8 cellular contexts compared by ENCODE assay signal in genomic region chr7:140062528-140063299, GRCh38. TPM values are rescaled to one million over a fixed set of nuclear protein-coding genes. Genes with fewer than 3 reads are reported as not detected.
DNase-seq lines count a peak whose midpoint lies in the region; ATAC-seq and TF ChIP-seq lines count a peak whose summit lies in the region.

A gene with protein sequence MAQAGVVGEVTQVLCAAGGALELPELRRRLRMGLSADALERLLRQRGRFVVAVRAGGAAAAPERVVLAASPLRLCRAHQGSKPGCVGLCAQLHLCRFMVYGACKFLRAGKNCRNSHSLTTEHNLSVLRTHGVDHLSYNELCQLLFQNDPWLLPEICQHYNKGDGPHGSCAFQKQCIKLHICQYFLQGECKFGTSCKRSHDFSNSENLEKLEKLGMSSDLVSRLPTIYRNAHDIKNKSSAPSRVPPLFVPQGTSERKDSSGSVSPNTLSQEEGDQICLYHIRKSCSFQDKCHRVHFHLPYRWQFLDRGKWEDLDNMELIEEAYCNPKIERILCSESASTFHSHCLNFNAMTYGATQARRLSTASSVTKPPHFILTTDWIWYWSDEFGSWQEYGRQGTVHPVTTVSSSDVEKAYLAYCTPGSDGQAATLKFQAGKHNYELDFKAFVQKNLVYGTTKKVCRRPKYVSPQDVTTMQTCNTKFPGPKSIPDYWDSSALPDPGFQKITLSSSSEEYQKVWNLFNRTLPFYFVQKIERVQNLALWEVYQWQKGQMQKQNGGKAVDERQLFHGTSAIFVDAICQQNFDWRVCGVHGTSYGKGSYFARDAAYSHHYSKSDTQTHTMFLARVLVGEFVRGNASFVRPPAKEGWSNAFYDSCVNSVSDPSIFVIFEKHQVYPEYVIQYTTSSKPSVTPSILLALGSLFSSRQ (minus strand): TSS chr7:140062951. CDS start chr7:140062847, 104 bp downstream.

- POLR2A ChIA-PET in IMR-90 (lab: Charles Lee; ENCODE audit: unreplicated experiment), result no interaction called here

- no peaks in the 10 kb centered on the region for H3K36me3 ChIP-seq in IMR-90 (ENCODE audit: control insufficient read depth, insufficient read depth, low read length)
- no peaks in the 10 kb centered on the region for H3K36me3 ChIP-seq in neuronal stem cell (replicated peaks in 1 of 2; ENCODE audit: control insufficient read depth in 2 of 2, insufficient read depth in 2 of 2, low read length in 2 of 2)

- CTCF ChIA-PET in IMR-90 (lab: Yijun Ruan, JAX), result interaction anchor here (0.9 kb wide), 1 partner anchor 106 kb away, joined by 3 read pairs; no protein-coding TSS in a partner anchor

- H3K4me2 ChIP-seq in IMR-90 (ENCODE audit: low read depth, low read length), result peak within 1 kb of the TSS; percentile 81
- H3K4me2 ChIP-seq in neuronal stem cell (ENCODE audit: insufficient read depth, low read length, poor library complexity, severe bottlenecking), result peak within 1 kb of the TSS; percentile 96

- peak within 1 kb of the TSS; percentile 90 for H2AK9ac ChIP-seq in IMR-90 (replicated peaks; ENCODE audit: low read depth, low read length, poor library complexity)

- dilution Hi-C loops in IMR-90 (cut with HindIII; ENCODE audit: low sequenced_read_pairs, unreplicated experiment), result no loop called here

- no peak within 1 kb of the TSS for H2BK12ac ChIP-seq in neuronal stem cell (ENCODE audit: low read length)

- H3K4me3 ChIP-seq in IMR-90 (ENCODE audit: insufficient read depth, low read depth, low read length), result peak within 1 kb of the TSS; percentile 67
- H3K4me3 ChIP-seq in neuronal stem cell (ENCODE audit: low read length in 2 of 2), result peak within 1 kb of the TSS; percentile 41 to 78

- H3K27ac ChIP-seq in IMR-90 (ENCODE audit: insufficient read depth, low read length), result peak within 1 kb of the TSS; percentile 71
- H3K27ac ChIP-seq in neuronal stem cell (replicated peaks; ENCODE audit: low read length), result no peak within 1 kb of the TSS

- H3K79me1 ChIP-seq in IMR-90 (ENCODE audit: low read depth in 1 of 2, low read length in 2 of 2) (peaks cover 18 to 47% of the 10 kb centered on the region in 2 experiments; a peak in 3 of 4 replicates), neuronal stem cell (ENCODE audit: low read depth, low read length) (no peaks in the 10 kb centered on the region)

- WGBS in IMR-90 (ENCODE audit: extremely low coverage in 2 of 2, insufficient read length in 1 of 2), 2 experiments, result 2% methylated on average over 74 of the region's 106 CpGs; no CpG with 5 or more reads in 1 of the 2 experiments
- no CpG with 5 or more reads among the region's 106 CpGs for WGBS in neuronal stem cell (ENCODE audit: extremely low coverage in 2 of 2, insufficient read length in 2 of 2, insufficient replicate concordance in 1 of 2), 2 donors

- intact Hi-C loops in IMR-90 (cut with micrococcal nuclease), result no loop called here

- H3K9me3 ChIP-seq in IMR-90 (ENCODE audit: control insufficient read depth, insufficient read depth, low read length) (peaks cover 3% of the 10 kb centered on the region; the same call in 1 of the 2 replicates), neuronal stem cell (replicated peaks in 1 of 2; ENCODE audit: control insufficient read depth in 2 of 2, insufficient read depth in 1 of 2, low read depth in 1 of 2, low read length in 2 of 2) (peaks cover 5 to 19% of the 10 kb centered on the region in 2 donors)

- peak within 1 kb of the TSS; percentile 15; the same call in 1 of the 3 replicates for H2BK15ac ChIP-seq in IMR-90 (ENCODE audit: low read depth, low read length)
- H2BK15ac ChIP-seq in neuronal stem cell (ENCODE audit: low read length), result no peak within 1 kb of the TSS

- peak within 1 kb of the TSS; percentile 62; the same call in 1 of the 2 replicates for H3K23ac ChIP-seq in IMR-90 (ENCODE audit: low read depth, low read length)
- peak within 1 kb of the TSS; percentile 78 for H3K23ac ChIP-seq in neuronal stem cell (ENCODE audit: low read depth, low read length, poor library complexity)

- peak within 1 kb of the TSS; percentile 49; the same call in 1 of the 2 replicates for H2AK5ac ChIP-seq in IMR-90 (ENCODE audit: low read depth, low read length)
- H2AK5ac ChIP-seq in neuronal stem cell (ENCODE audit: low read depth, low read length), result no peak within 1 kb of the TSS

- H2AFZ ChIP-seq in IMR-90 (replicated peaks; ENCODE audit: low read length, poor library complexity) (peak within 1 kb of the TSS; percentile 96), neuronal stem cell (ENCODE audit: low read length) (peak within 1 kb of the TSS; percentile 94)

- no peak within 1 kb of the TSS; the same call in 1 of the 2 replicates for H2BK20ac ChIP-seq in IMR-90 (ENCODE audit: low read depth, low read length)

- H3K4me1 ChIP-seq in IMR-90 (ENCODE audit: control insufficient read depth, insufficient read depth, low read length) (peaks cover 21% of the 10 kb centered on the region), neuronal stem cell (ENCODE audit: control insufficient read depth in 2 of 2, insufficient read depth in 1 of 2, low read depth in 1 of 2, low read length in 2 of 2) (no peaks in the 10 kb centered on the region)

- ATAC-seq in GM21528 (IDR thresholded peaks at IDR 0.05; ENCODE audit: low FRiP score, unreplicated experiment), result peak; percentile 92
- peak; percentile 82 for ATAC-seq in IMR-90 (ENCODE audit: low read depth)

- DNase-seq in DMS153 (lab: John Stamatoyannopoulos, UW) (peak; percentile 74), IMR-90 (peak; percentile 77), RPMI8226 (peak; percentile 98), activated gamma-delta T cell (lab: John Stamatoyannopoulos, UW) (peak; percentile 84), foreskin melanocyte (peak; percentile 49), neuronal stem cell (ENCODE audit: low spot score) (peak; percentile 27)

- no peak within 1 kb of the TSS; the same call in 1 of the 2 replicates for H3K56ac ChIP-seq in IMR-90 (ENCODE audit: extremely low read depth, insufficient read depth, low read length)

- H3K4ac ChIP-seq in IMR-90 (ENCODE audit: low read depth, low read length) (peak within 1 kb of the TSS; percentile 72), neuronal stem cell (ENCODE audit: low read length) (no peak within 1 kb of the TSS)

- H4K5ac ChIP-seq in IMR-90 (ENCODE audit: low read depth, low read length), result peak within 1 kb of the TSS; percentile 90

- no peak for TF ChIP-seq RAD21 in IMR-90 (IDR thresholded peaks at IDR 0.05; ENCODE audit: low read length)

- H2BK5ac ChIP-seq in IMR-90 (ENCODE audit: low read depth, low read length, poor library complexity, severe bottlenecking) (peak within 1 kb of the TSS; percentile 35), neuronal stem cell (ENCODE audit: low read length) (no peak within 1 kb of the TSS)

- TF ChIP-seq POLR2A in IMR-90 (IDR thresholded peaks at IDR 0.05; ENCODE audit: low read depth, low read length), result peak; percentile 52; the same call in 1 of the 2 replicates

- no peak for TF ChIP-seq CTCF in IMR-90 (conservative IDR thresholded peaks at IDR 0.05; ENCODE audit: low read depth, low read length)
- TF ChIP-seq CTCF in subcutaneous adipose tissue (IDR thresholded peaks at IDR 0.05; ENCODE audit: low read depth), result no peak

- H4K20me1 ChIP-seq in IMR-90 (ENCODE audit: insufficient read depth, low read length), result peaks cover 8% of the 10 kb centered on the region; the same call in 1 of the 2 replicates

- no TSS peak for BruUV-seq in IMR-90 (replicated peaks; lab: Mats Ljungman, UMichigan)

- H3K9me1 ChIP-seq in IMR-90 (ENCODE audit: insufficient read depth, low read length), result peaks cover 27% of the 10 kb centered on the region

- peak within 1 kb of the TSS; percentile 85 for H3K14ac ChIP-seq in IMR-90 (replicated peaks; ENCODE audit: low read depth, low read length)
- no peak within 1 kb of the TSS for H3K14ac ChIP-seq in neuronal stem cell (ENCODE audit: low read length)

- no peaks in the 10 kb centered on the region for H3K27me3 ChIP-seq in IMR-90 (ENCODE audit: control insufficient read depth, insufficient read depth, low read length)
- H3K27me3 ChIP-seq in neuronal stem cell (ENCODE audit: control insufficient read depth in 3 of 3, insufficient read depth in 3 of 3, low read depth in 1 of 3, low read length in 3 of 3), result peaks cover 14 to 35% (median 31%) of the 10 kb centered on the region in 3 experiments

- peak within 1 kb of the TSS; percentile 77 for H3K9ac ChIP-seq in IMR-90 (ENCODE audit: low read depth, low read length)
- peak within 1 kb of the TSS; percentile 93 for H3K9ac ChIP-seq in neuronal stem cell (ENCODE audit: low read depth, low read length, poor library complexity)

- H4K91ac ChIP-seq in IMR-90 (ENCODE audit: insufficient read depth, low read depth, low read length) (peak within 1 kb of the TSS; percentile 46), neuronal stem cell (ENCODE audit: low read depth, low read length, poor library complexity) (no peak within 1 kb of the TSS)

- H3K18ac ChIP-seq in IMR-90 (ENCODE audit: low read depth, low read length) (peak within 1 kb of the TSS; percentile 61), neuronal stem cell (ENCODE audit: low read length) (peak within 1 kb of the TSS; percentile 89)

- in situ Hi-C loops in IMR-90 (cut with MboI; ENCODE audit: low sequenced_read_pairs), result no loop called here

- H4K8ac ChIP-seq in IMR-90 (ENCODE audit: low read depth in 2 of 2, low read length in 2 of 2) (peak within 1 kb of the TSS; percentile 81 to 98), neuronal stem cell (ENCODE audit: low read depth, low read length) (no peak within 1 kb of the TSS)

- peak within 1 kb of the TSS; percentile 82 for H2BK120ac ChIP-seq in IMR-90 (ENCODE audit: low read depth, low read length)
- no peak within 1 kb of the TSS for H2BK120ac ChIP-seq in neuronal stem cell (ENCODE audit: low read depth, low read length)

TF ChIP-seq in IMR-90, 13 proteins besides CTCF, POLR2A, EP300 and RAD21:
- no peak for TF ChIP-seq CEBPB (IDR thresholded peaks at IDR 0.05; ENCODE audit: low read depth, low read length)
- TF ChIP-seq MAZ (IDR thresholded peaks at IDR 0.05; ENCODE audit: borderline replicate concordance, low read depth, low read length), result no peak; the same call in 1 of the 2 replicates
- no peak for TF ChIP-seq CHD1 (IDR thresholded peaks at IDR 0.05; ENCODE audit: low read depth, low read length)
- no peak for TF ChIP-seq MAFK (IDR thresholded peaks at IDR 0.05; ENCODE audit: low read depth, low read length)
- no peak for TF ChIP-seq BHLHE40 (IDR thresholded peaks at IDR 0.05; ENCODE audit: low read depth, low read length)
- TF ChIP-seq MXI1 (IDR thresholded peaks at IDR 0.05; ENCODE audit: borderline replicate concordance, low read depth, low read length), result peak; percentile 6; the same call in 1 of the 2 replicates
- no peak for TF ChIP-seq RCOR1 (IDR thresholded peaks at IDR 0.05; ENCODE audit: insufficient replicate concordance, low read length)
- no peak for TF ChIP-seq NFE2L2 (IDR thresholded peaks at IDR 0.05; ENCODE audit: low read depth, low read length)

RNA-seq across cellular contexts. Expression of the gene that starts here (rescaled TPM):
- total RNA-seq in IMR-90 (2012; rRNA removed) (6.9 and 7.2 TPM in 2 replicates), subcutaneous adipose tissue (10 to 100 TPM; 25.8 to 60.8 (median 29.1) TPM)
- polyA plus RNA-seq in IMR-90 (2012; rRNA removed), result 11.3 and 14.0 TPM in 2 replicates
- 12.1 and 12.8 TPM in 2 replicates for polyA plus RNA-seq in IMR-90 (2012; cell fraction: cytosol; rRNA removed)
- 25.9 and 32.5 TPM in 2 replicates for polyA plus RNA-seq in IMR-90 (2012; cell fraction: nucleus; rRNA removed; ENCODE audit: low replicate concordance)
- 0.32 TPM for polyA plus RNA-seq in neuronal stem cell (2013, experiment 1 of 2)
- 0.43 TPM for polyA plus RNA-seq in neuronal stem cell (2013, experiment 2 of 2)

Comparison
In these comparisons a context has a peak if more than half of its experiments do, and no peak if none do; other contexts are left out.
1. DNase-seq: peak in every context shown above with its lines; median percentile 98 in RPMI8226; 84 in activated gamma-delta T cell; 77 in IMR-90; 74 in DMS153; 49 in foreskin melanocyte; 27 in neuronal stem cell.